11 cellular contexts compared by ENCODE assay signal in genomic region chr10:6140965-6141295, GRCh38.
DNase-seq lines count a peak whose midpoint lies in the region; ATAC-seq and TF ChIP-seq lines count a peak whose summit lies in the region.
"Had no signal": no experiment of that assay in that cellular context is flagged by ENCODE, and none has a peak within 500 bp of the region (broad histone marks: within the 10 kb centered on the region; RNA-seq: fewer than 3 reads in every experiment).

No MANE protein-coding gene starts in this region.

- H3K9me3 Mint-ChIP-seq in T-helper 1 cell treated with Interleukin-12 subunit alpha and Interleukin-12 subunit beta and Interleukin-4 antibody, amounts not matched to agents 30 μg/mL and 1 μg/mL, for 36 hours: no peaks in the 10 kb centered on the region
- no peaks in the 10 kb centered on the region for H3K9me3 Mint-ChIP-seq in stimulated activated effector memory CD8-positive, alpha-beta T cell treated with anti-CD3 and anti-CD28 coated beads, Interleukin-12 subunit alpha, Interleukin-12 subunit beta, amount 100 ng/mL, for 72 hours

- peak overlapping the region; percentile 50 for H3K27ac ChIP-seq in KOPT-K1 (ENCODE audit: low read depth, low read length, poor library complexity, severe bottlenecking)
- H3K27ac ChIP-seq in coronary artery: peak overlapping the region; percentile 44 to 77
- no peak overlapping the region for H3K27ac ChIP-seq in caudate nucleus (ENCODE audit: low read depth, low read length)

- H3K36me3 ChIP-seq in KOPT-K1 (ENCODE audit: insufficient read depth, low read length): no peaks in the 10 kb centered on the region

- no peaks in the 10 kb centered on the region for H3K36me3 Mint-ChIP-seq in T-helper 1 cell treated with Interleukin-12 subunit alpha and Interleukin-12 subunit beta and Interleukin-4 antibody, amounts not matched to agents 30 μg/mL and 1 μg/mL, for 36 hours (ENCODE audit: low read depth)
- H3K36me3 Mint-ChIP-seq in stimulated activated effector memory CD8-positive, alpha-beta T cell treated with anti-CD3 and anti-CD28 coated beads, Interleukin-12 subunit alpha, Interleukin-12 subunit beta, amount 100 ng/mL, for 72 hours: peaks cover 24% of the 10 kb centered on the region

- peak overlapping the region; percentile 69 for H3K4me3 Mint-ChIP-seq in T-helper 1 cell treated with Interleukin-12 subunit alpha and Interleukin-12 subunit beta and Interleukin-4 antibody, amounts not matched to agents 30 μg/mL and 1 μg/mL, for 36 hours
- peak overlapping the region; percentile 89 for H3K4me3 Mint-ChIP-seq in stimulated activated effector memory CD8-positive, alpha-beta T cell treated with anti-CD3 and anti-CD28 coated beads, Interleukin-12 subunit alpha, Interleukin-12 subunit beta, amount 100 ng/mL, for 72 hours

- ATAC-seq in stimulated activated effector memory CD8-positive, alpha-beta T cell treated with anti-CD3 and anti-CD28 coated beads, Interleukin-12 subunit alpha, Interleukin-12 subunit beta, amount 100 ng/mL, for 72 hours: no peak

- peaks cover 61% of the 10 kb centered on the region for H3K4me1 Mint-ChIP-seq in T-helper 1 cell treated with Interleukin-12 subunit alpha and Interleukin-12 subunit beta and Interleukin-4 antibody, amounts not matched to agents 30 μg/mL and 1 μg/mL, for 36 hours (ENCODE audit: low read depth)
- H3K4me1 Mint-ChIP-seq in stimulated activated effector memory CD8-positive, alpha-beta T cell treated with anti-CD3 and anti-CD28 coated beads, Interleukin-12 subunit alpha, Interleukin-12 subunit beta, amount 100 ng/mL, for 72 hours: peaks cover 84% of the 10 kb centered on the region

- peaks cover 7% of the 10 kb centered on the region for H3K27me3 Mint-ChIP-seq in T-helper 1 cell treated with Interleukin-12 subunit alpha and Interleukin-12 subunit beta and Interleukin-4 antibody, amounts not matched to agents 30 μg/mL and 1 μg/mL, for 36 hours (ENCODE audit: low read depth)

- H3K9me3 ChIP-seq in KOPT-K1 (ENCODE audit: insufficient read depth, low read length, poor library complexity, severe bottlenecking): no peaks in the 10 kb centered on the region

- peak overlapping the region; percentile 62 for H3K27ac Mint-ChIP-seq in T-helper 1 cell treated with Interleukin-12 subunit alpha and Interleukin-12 subunit beta and Interleukin-4 antibody, amounts not matched to agents 30 μg/mL and 1 μg/mL, for 36 hours
- peak overlapping the region; percentile 99 for H3K27ac Mint-ChIP-seq in stimulated activated effector memory CD8-positive, alpha-beta T cell treated with anti-CD3 and anti-CD28 coated beads, Interleukin-12 subunit alpha, Interleukin-12 subunit beta, amount 100 ng/mL, for 72 hours

- peak overlapping the region; percentile 70 for H3K4me3 ChIP-seq in coronary artery

- no peak for TF ChIP-seq CTCF in coronary artery (IDR thresholded peaks at IDR 0.05)

- DNase-seq in T-helper 1 cell (no peak), coronary artery (ENCODE audit: low spot score) (no peak), caudate nucleus (lab: John Stamatoyannopoulos, UW) (no peak), hypothalamus (lab: John Stamatoyannopoulos, UW) (no peak), MV-4-11 (lab: John Stamatoyannopoulos, UW) (no peak)
- DNase-seq in stimulated activated effector memory CD8-positive, alpha-beta T cell treated with anti-CD3 and anti-CD28 coated beads, Interleukin-12 subunit alpha, Interleukin-12 subunit beta, amount 100 ng/mL, for 72 hours (ENCODE audit: low spot score in 2 of 2): peak in 1 of 2 donors; percentile 72
- DNase-seq: activated CD8-positive, alpha-beta memory T cell treated with anti-CD3 and anti-CD28 coated beads, Interleukin-2, amount 50 U/mL, for 4 hours; NCI-H1694; stimulated activated CD4-positive, alpha-beta T cell treated with anti-CD3 and anti-CD28 coated beads, Interleukin-4, amount 100 ng/mL, for 1 hour had no signal
